19 cellular contexts compared by ENCODE assay signal in genomic region chr9:114789006-114789405, GRCh38.
A peak's percentile ranks its signal among the peaks of the same experiment; 100 is the strongest.
DNase-seq lines count a peak whose midpoint lies in the region; TF ChIP-seq lines count a peak whose summit lies in the region.
"Had no signal": no experiment of that assay in that cellular context is flagged by ENCODE, and none has a peak within 500 bp of the region (broad histone marks: within the 10 kb centered on the region; RNA-seq: fewer than 3 reads in every experiment).

No MANE protein-coding gene starts in this region.

- DNase-seq in DMS 273 (lab: John Stamatoyannopoulos, UW; ENCODE audit: unreplicated experiment) (peak; percentile 1), DMS 273 treated with DMSO at 0.1 percent for 48 hours (lab: John Stamatoyannopoulos, UW) (no peak), iris pigment epithelial cell (ENCODE audit: low read depth) (peak; percentile 16), amygdala (lab: John Stamatoyannopoulos, UW) (no peak), NCI-H1048 (lab: John Stamatoyannopoulos, UW) (no peak), NCI-H146 (lab: John Stamatoyannopoulos, UW) (no peak)
- DNase-seq: CD8-positive, alpha-beta T cell; IMR-90; NCI-H1092; NCI-H1436; NCI-H2029; NCI-H345; NCI-H526; SHP77 had no signal

- no peak overlapping the region for H3K4me3 ChIP-seq in subcutaneous abdominal adipose tissue (ENCODE audit: low read depth in 1 of 5, low read length in 5 of 5)
- H3K4me3 ChIP-seq: BLaER1 treated with 17β-estradiol and CSF1 and Interleukin-3, amounts not matched to agents 10 nM and 100 nM had no signal

- H3K4me1 ChIP-seq in subcutaneous abdominal adipose tissue (ENCODE audit: control insufficient read depth in 5 of 5, insufficient read depth in 5 of 5, low read length in 5 of 5) = peaks cover 4 to 32% (median 25%) of the 10 kb centered on the region in 5 donors

- no peaks in the 10 kb centered on the region for H3K27me3 ChIP-seq in subcutaneous abdominal adipose tissue (ENCODE audit: control insufficient read depth in 5 of 5, insufficient read depth in 4 of 5, low read length in 5 of 5)
- H3K27me3 ChIP-seq: BLaER1 treated with 17β-estradiol and CSF1 and Interleukin-3, amounts not matched to agents 10 nM and 100 nM had no signal

- H3K36me3 ChIP-seq in subcutaneous abdominal adipose tissue (ENCODE audit: control insufficient read depth in 5 of 5, insufficient read depth in 5 of 5, low read length in 5 of 5) = no peaks in the 10 kb centered on the region

- H3K9ac ChIP-seq in subcutaneous abdominal adipose tissue (ENCODE audit: low read length in 5 of 5) = no peak overlapping the region
- H3K9ac ChIP-seq: BLaER1 treated with 17β-estradiol and CSF1 and Interleukin-3, amounts not matched to agents 10 nM and 100 nM; KMS-11 had no signal

- H3K27ac ChIP-seq in VCaP = peak overlapping the region; percentile 57
- H3K27ac ChIP-seq in subcutaneous abdominal adipose tissue (ENCODE audit: low read depth, low read length) = peak overlapping the region; percentile 11
- H3K27ac ChIP-seq: 22Rv1; BLaER1 treated with 17β-estradiol and CSF1 and Interleukin-3, amounts not matched to agents 10 nM and 100 nM; KMS-11 had no signal

- TF ChIP-seq CTCF in VCaP (conservative IDR thresholded peaks at IDR 0.05) = no peak

- H3K9me3 ChIP-seq in subcutaneous abdominal adipose tissue (ENCODE audit: control insufficient read depth in 5 of 5, low read length in 5 of 5) = no peaks in the 10 kb centered on the region
- H3K9me3 ChIP-seq: BLaER1 treated with 17β-estradiol and CSF1 and Interleukin-3, amounts not matched to agents 10 nM and 100 nM had no signal

Comparison
In these comparisons a context has a peak if more than half of its experiments do, and no peak if none do; other contexts are left out.
1. DNase-seq: peak in DMS 273 (single experiment) and iris pigment epithelial cell (single experiment); none in DMS 273 treated with DMSO at 0.1 percent for 48 hours (single experiment), amygdala (0 of 56), NCI-H1048 (single experiment) and NCI-H146 (single experiment).